In genomic region chr10:6823770-6824169, GRCh38 we compare ENCODE assay signal across 19 cellular contexts.
"Had no signal": no experiment of that assay in that cellular context is flagged by ENCODE, and none has a peak within 500 bp of the region (broad histone marks: within the 10 kb centered on the region; RNA-seq: fewer than 3 reads in every experiment).

No MANE protein-coding gene starts in this region.

- H3K36me3 ChIP-seq: esophagus squamous epithelium, pancreas had no signal

- H3K9me3 ChIP-seq: esophagus squamous epithelium, pancreas had no signal

- H3K4me1 ChIP-seq: esophagus squamous epithelium, pancreas had no signal

- ATAC-seq: left cardiac atrium, left ventricle myocardium superior, pancreas, right cardiac atrium had no signal

- H3K4me1 Mint-ChIP-seq: naive B cell had no signal

- H3K9me3 Mint-ChIP-seq: nephron had no signal

- H3K27me3 Mint-ChIP-seq: progenitor cell of endocrine pancreas had no signal

- H3K27ac Mint-ChIP-seq: naive B cell, nephron, progenitor cell of endocrine pancreas had no signal

- H3K4me3 ChIP-seq: coronary artery, esophagus squamous epithelium, hepatocyte, lung, pancreas had no signal

- DNase-seq: effector CD4-positive, alpha-beta T cell; esophagus squamous epithelium; head of caudate nucleus; kidney; left cardiac atrium; left ventricle myocardium superior; mesendoderm; naive B cell; occipital lobe; pancreas; right cardiac atrium; small intestine; stimulated activated CD4-positive, alpha-beta T cell treated with anti-CD3 and anti-CD28 coated beads, Interleukin-2, amount 100 ng/mL, for 48 hours; stimulated activated naive CD4-positive, alpha-beta T cell treated with Interleukin-2 at 50 U/mL for 16 hours had no signal

- H3K27me3 ChIP-seq: hepatocyte, pancreas had no signal

- H3K36me3 Mint-ChIP-seq: naive B cell had no signal

- H3K27ac ChIP-seq: coronary artery, esophagus squamous epithelium, hepatocyte, pancreas had no signal

- H3K4me3 Mint-ChIP-seq: naive B cell, nephron had no signal
